Comparison of ENCODE assay signal across 1 cellular context in the genomic region with DNA sequence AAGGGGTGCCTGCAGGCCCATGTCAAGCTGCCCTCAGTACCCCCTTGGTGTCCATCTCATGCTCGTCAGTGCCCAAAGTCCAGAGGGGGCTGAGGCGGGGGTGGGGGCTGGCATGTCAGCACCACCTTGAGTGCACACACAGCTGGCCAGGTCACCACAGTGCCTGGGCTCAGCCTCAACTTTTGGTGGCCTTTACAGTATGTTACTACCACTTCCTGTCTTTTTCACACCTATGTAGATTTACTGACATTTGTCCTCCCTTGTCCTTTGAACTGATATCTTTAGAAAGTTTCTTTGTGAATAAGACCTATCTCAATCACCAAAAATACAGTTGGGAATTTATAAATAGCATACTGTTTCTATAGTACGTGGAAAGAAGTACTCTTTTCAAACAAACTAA.
TF ChIP-seq lines count a peak whose summit lies in the region.

No MANE protein-coding gene starts in this region.

TF ChIP-seq in GM23338, 12 proteins besides CTCF, POLR2A, EP300 and RAD21 (continued from another document):
- TF ChIP-seq ZNF462 (CRISPR knock-in tag; IDR thresholded peaks at IDR 0.05) (no peak), STAT1 (IDR thresholded peaks at IDR 0.05; ENCODE audit: unreplicated experiment) (no peak), POLR2AphosphoS5 (IDR thresholded peaks at IDR 0.05; ENCODE audit: low read depth) (no peak), CREB1 (CRISPR knock-in tag; IDR thresholded peaks at IDR 0.05; ENCODE audit: low read depth) (no peak), EZH2 (IDR thresholded peaks at IDR 0.05; ENCODE audit: low read depth, unreplicated experiment) (no peak), NANOG (IDR thresholded peaks at IDR 0.05; ENCODE audit: borderline replicate concordance) (no peak)
- TF ChIP-seq, protein P1, sequence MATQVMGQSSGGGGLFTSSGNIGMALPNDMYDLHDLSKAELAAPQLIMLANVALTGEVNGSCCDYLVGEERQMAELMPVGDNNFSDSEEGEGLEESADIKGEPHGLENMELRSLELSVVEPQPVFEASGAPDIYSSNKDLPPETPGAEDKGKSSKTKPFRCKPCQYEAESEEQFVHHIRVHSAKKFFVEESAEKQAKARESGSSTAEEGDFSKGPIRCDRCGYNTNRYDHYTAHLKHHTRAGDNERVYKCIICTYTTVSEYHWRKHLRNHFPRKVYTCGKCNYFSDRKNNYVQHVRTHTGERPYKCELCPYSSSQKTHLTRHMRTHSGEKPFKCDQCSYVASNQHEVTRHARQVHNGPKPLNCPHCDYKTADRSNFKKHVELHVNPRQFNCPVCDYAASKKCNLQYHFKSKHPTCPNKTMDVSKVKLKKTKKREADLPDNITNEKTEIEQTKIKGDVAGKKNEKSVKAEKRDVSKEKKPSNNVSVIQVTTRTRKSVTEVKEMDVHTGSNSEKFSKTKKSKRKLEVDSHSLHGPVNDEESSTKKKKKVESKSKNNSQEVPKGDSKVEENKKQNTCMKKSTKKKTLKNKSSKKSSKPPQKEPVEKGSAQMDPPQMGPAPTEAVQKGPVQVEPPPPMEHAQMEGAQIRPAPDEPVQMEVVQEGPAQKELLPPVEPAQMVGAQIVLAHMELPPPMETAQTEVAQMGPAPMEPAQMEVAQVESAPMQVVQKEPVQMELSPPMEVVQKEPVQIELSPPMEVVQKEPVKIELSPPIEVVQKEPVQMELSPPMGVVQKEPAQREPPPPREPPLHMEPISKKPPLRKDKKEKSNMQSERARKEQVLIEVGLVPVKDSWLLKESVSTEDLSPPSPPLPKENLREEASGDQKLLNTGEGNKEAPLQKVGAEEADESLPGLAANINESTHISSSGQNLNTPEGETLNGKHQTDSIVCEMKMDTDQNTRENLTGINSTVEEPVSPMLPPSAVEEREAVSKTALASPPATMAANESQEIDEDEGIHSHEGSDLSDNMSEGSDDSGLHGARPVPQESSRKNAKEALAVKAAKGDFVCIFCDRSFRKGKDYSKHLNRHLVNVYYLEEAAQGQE (IDR thresholded peaks at IDR 0.05; ENCODE audit: unreplicated experiment): no peak
- TF ChIP-seq, protein P2, sequence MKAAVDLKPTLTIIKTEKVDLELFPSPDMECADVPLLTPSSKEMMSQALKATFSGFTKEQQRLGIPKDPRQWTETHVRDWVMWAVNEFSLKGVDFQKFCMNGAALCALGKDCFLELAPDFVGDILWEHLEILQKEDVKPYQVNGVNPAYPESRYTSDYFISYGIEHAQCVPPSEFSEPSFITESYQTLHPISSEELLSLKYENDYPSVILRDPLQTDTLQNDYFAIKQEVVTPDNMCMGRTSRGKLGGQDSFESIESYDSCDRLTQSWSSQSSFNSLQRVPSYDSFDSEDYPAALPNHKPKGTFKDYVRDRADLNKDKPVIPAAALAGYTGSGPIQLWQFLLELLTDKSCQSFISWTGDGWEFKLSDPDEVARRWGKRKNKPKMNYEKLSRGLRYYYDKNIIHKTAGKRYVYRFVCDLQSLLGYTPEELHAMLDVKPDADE (IDR thresholded peaks at IDR 0.05): no peak
TF ChIP-seq in GM23338: peak in this region for 0.
